In genomic region chr4:100372432-100372831, GRCh38 we compare ENCODE assay signal across 11 cellular contexts.
DNase-seq lines count a peak whose midpoint lies in the region; ATAC-seq and TF ChIP-seq lines count a peak whose summit lies in the region.
"Had no signal": no experiment of that assay in that cellular context is flagged by ENCODE, and none has a peak within 500 bp of the region (broad histone marks: within the 10 kb centered on the region; RNA-seq: fewer than 3 reads in every experiment).

No MANE protein-coding gene starts in this region.

- no peak overlapping the region for H3K4me2 ChIP-seq in SU-DHL-6 (ENCODE audit: low read depth, low read length, poor library complexity, severe bottlenecking)

- no peaks in the 10 kb centered on the region for H3K36me3 ChIP-seq in SU-DHL-6 (ENCODE audit: low read length)
- H3K36me3 ChIP-seq: ovary had no signal

- CTCF ChIA-PET in HEK293T (lab: Yijun Ruan, JAX), result interaction anchor here (0.6 to 1.3 kb wide), 2 partner anchors 10 to 12 kb away, joined by 4 to 6 read pairs; no protein-coding TSS in a partner anchor

- no peaks in the 10 kb centered on the region for H3F3A ChIP-seq in SU-DHL-6 (ENCODE audit: insufficient read depth)

- H4K20me1 ChIP-seq in SU-DHL-6 (ENCODE audit: low read depth, low read length), result no peaks in the 10 kb centered on the region

- peaks cover 6% of the 10 kb centered on the region for H3K9me3 Mint-ChIP-seq in activated CD4-positive, alpha-beta T cell treated with anti-CD3 and anti-CD28 coated beads, Interleukin-2, amount 10 ng/mL, durations not matched to agents 24 days and 14 days

- H3K27ac Mint-ChIP-seq in activated CD4-positive, alpha-beta T cell treated with anti-CD3 and anti-CD28 coated beads, Interleukin-2, amount 10 ng/mL, durations not matched to agents 24 days and 14 days, result no peak overlapping the region
- H3K27ac Mint-ChIP-seq: activated naive CD8-positive, alpha-beta T cell treated with anti-CD3 and anti-CD28 coated beads, Interleukin-2, amount 50 U/mL, for 24 hours had no signal

- no peak overlapping the region for H3K4me3 Mint-ChIP-seq in activated CD4-positive, alpha-beta T cell treated with anti-CD3 and anti-CD28 coated beads, Interleukin-2, amount 10 ng/mL, durations not matched to agents 24 days and 14 days
- H3K4me3 Mint-ChIP-seq: activated naive CD8-positive, alpha-beta T cell treated with anti-CD3 and anti-CD28 coated beads, Interleukin-2, amount 50 U/mL, for 24 hours had no signal

- no peak overlapping the region for H2AFZ ChIP-seq in SU-DHL-6 (ENCODE audit: low read depth, low read length, severe bottlenecking)

- no peaks in the 10 kb centered on the region for H3K4me1 Mint-ChIP-seq in activated CD4-positive, alpha-beta T cell treated with anti-CD3 and anti-CD28 coated beads, Interleukin-2, amount 10 ng/mL, durations not matched to agents 24 days and 14 days
- H3K4me1 Mint-ChIP-seq: activated naive CD8-positive, alpha-beta T cell treated with anti-CD3 and anti-CD28 coated beads, Interleukin-2, amount 50 U/mL, for 24 hours had no signal

- H3K4me3 ChIP-seq in SU-DHL-6 (ENCODE audit: insufficient read depth, low read length, poor library complexity, severe bottlenecking), result no peak overlapping the region
- H3K4me3 ChIP-seq: ovary had no signal

- no peaks in the 10 kb centered on the region for H3K79me2 ChIP-seq in SU-DHL-6 (ENCODE audit: insufficient read depth, low read length)

- H3K36me3 Mint-ChIP-seq in activated CD4-positive, alpha-beta T cell treated with anti-CD3 and anti-CD28 coated beads, Interleukin-2, amount 10 ng/mL, durations not matched to agents 24 days and 14 days (ENCODE audit: low read depth), result no peaks in the 10 kb centered on the region

- H3K9me2 ChIP-seq in SU-DHL-6 (replicated peaks; ENCODE audit: insufficient read depth, low read length), result no peaks in the 10 kb centered on the region

- H3K27ac ChIP-seq in SU-DHL-6 (ENCODE audit: low read depth, low read length), result no peak overlapping the region
- H3K27ac ChIP-seq: ovary had no signal

- TF ChIP-seq CTCF in SU-DHL-6 (IDR thresholded peaks at IDR 0.05; ENCODE audit: insufficient read depth, low read length, poor library complexity, severe bottlenecking), result peak; percentile 22

- DNase-seq in D341Med (ENCODE audit: low spot score) (peak; percentile 50), HEK293T (ENCODE audit: extremely low spot score) (peak; percentile 20), iPS-NIHi7 (ENCODE audit: extremely low spot score) (peak; percentile 29), DMS114 treated with DMSO at 0.1 percent for 48 hours (lab: John Stamatoyannopoulos, UW; ENCODE audit: unreplicated experiment) (no peak)
- DNase-seq in activated CD4-positive, alpha-beta T cell treated with anti-CD3 and anti-CD28 coated beads, Interleukin-2, amount 10 ng/mL, durations not matched to agents 24 days and 14 days, result no peak
- DNase-seq: activated naive CD8-positive, alpha-beta T cell treated with anti-CD3 and anti-CD28 coated beads, Interleukin-2, amount 50 U/mL, for 24 hours; NCI-H187 treated with DMSO at 0.1 percent for 48 hours; ovary had no signal

- no peaks in the 10 kb centered on the region for H3K9me3 ChIP-seq in SU-DHL-6 (ENCODE audit: insufficient read depth, low read length)
- H3K9me3 ChIP-seq: ovary had no signal

- no peaks in the 10 kb centered on the region for H3K27me3 ChIP-seq in SU-DHL-6 (ENCODE audit: low read length)
- H3K27me3 ChIP-seq: ovary had no signal

- peaks cover 5% of the 10 kb centered on the region for H3K27me3 Mint-ChIP-seq in activated CD4-positive, alpha-beta T cell treated with anti-CD3 and anti-CD28 coated beads, Interleukin-2, amount 10 ng/mL, durations not matched to agents 24 days and 14 days

- POLR2A ChIA-PET in HEK293T (lab: Yijun Ruan, JAX), result no interaction called here

- ATAC-seq in GM19035 (IDR thresholded peaks at IDR 0.05; ENCODE audit: unreplicated experiment), result no peak
- no peak for ATAC-seq in GM18861 (IDR thresholded peaks at IDR 0.05; ENCODE audit: unreplicated experiment)
- ATAC-seq: activated naive CD8-positive, alpha-beta T cell treated with anti-CD3 and anti-CD28 coated beads, Interleukin-2, amount 50 U/mL, for 24 hours had no signal

- no peak overlapping the region for H3K9ac ChIP-seq in SU-DHL-6 (ENCODE audit: low read length)

- intact Hi-C loops in activated CD4-positive, alpha-beta T cell treated with anti-CD3 and anti-CD28 coated beads, Interleukin-2, amount 10 ng/mL, durations not matched to agents 24 days and 14 days (cut with micrococcal nuclease), result no loop called here

TF ChIP-seq in HEK293T, 16 proteins besides CTCF, POLR2A, EP300 and RAD21:
- no peak for TF ChIP-seq PKNOX1 (IDR thresholded peaks at IDR 0.05)
- TF ChIP-seq FOXM1 (IDR thresholded peaks at IDR 0.05; ENCODE audit: borderline replicate concordance), result no peak

Comparison
In these comparisons a context has a peak if more than half of its experiments do, and no peak if none do; other contexts are left out.
1. DNase-seq: peak in D341Med (single experiment), HEK293T (single experiment) and iPS-NIHi7 (single experiment); none in DMS114 treated with DMSO at 0.1 percent for 48 hours (single experiment) and activated CD4-positive, alpha-beta T cell treated with anti-CD3 and anti-CD28 coated beads, Interleukin-2, amount 10 ng/mL, durations not matched to agents 24 days and 14 days (single experiment).